In the genomic region with DNA sequence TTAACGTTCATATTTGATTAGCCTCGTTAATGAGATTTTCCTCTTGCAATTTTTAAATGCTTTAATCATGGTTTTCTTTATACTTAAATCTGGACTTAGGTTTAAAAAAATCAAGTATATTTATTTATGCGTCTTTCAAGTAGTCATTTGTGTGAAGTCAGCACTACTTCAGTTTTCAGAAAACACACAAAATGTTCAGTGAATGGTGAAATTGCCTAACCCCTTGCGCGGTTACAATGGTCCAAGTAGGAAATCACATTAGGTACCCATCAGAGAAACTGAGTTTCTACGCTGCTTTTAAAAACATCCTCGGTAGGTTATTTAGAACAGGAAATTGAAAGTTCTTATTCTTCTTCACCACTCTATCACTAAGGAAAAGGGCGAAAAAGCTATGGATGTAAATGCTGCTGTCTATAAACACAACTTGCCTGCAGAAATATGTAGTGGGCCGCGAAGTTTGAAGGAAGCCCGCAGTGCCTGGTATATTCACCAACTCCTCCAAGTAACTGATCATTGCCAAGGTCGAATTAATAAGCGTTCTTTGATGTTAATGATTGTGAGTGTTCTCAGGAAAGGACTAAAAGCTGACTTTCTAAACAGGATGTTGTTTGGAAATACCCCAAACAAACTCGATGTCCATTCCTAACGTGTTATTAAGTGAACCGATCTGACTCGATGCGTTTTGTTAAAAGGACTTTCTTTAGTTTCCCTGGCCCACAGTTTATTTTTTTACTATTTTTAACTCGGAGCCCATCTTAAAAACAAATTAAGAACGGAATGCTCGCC, we compare ENCODE assay signal across 8 cellular contexts. TPM values are rescaled to one million over a fixed set of nuclear protein-coding genes. Genes with fewer than 3 reads are reported as not detected.
DNase-seq lines count a peak whose midpoint lies in the region; ATAC-seq, FAIRE-seq and TF ChIP-seq lines count a peak whose summit lies in the region.

No MANE protein-coding gene starts in this region.

- no peak for TF ChIP-seq POLR2A in adrenal gland (IDR thresholded peaks at IDR 0.05)

- H3K27ac Mint-ChIP-seq in Calu3 (ENCODE audit: unreplicated experiment): peak overlapping the region; percentile 79

- H3K9me3 ChIP-seq in adrenal gland (replicated peaks in 1 of 3): no peaks in the 10 kb centered on the region

- H3K27me3 Mint-ChIP-seq in Calu3 (ENCODE audit: unreplicated experiment): no peaks in the 10 kb centered on the region

- no peak for ATAC-seq in HG03135 (IDR thresholded peaks at IDR 0.05; ENCODE audit: unreplicated experiment)

- H3K4me1 ChIP-seq in adrenal gland (replicated peaks in 1 of 2): peaks cover 26 to 41% of the 10 kb centered on the region in 2 donors

- CTCF ChIA-PET in Calu3 (lab: Charles Lee): interaction anchor here (1.0 to 2.8 kb wide), 3 partner anchors 8 to 44 kb away, joined by 4 to 10 read pairs (median 9); no protein-coding TSS in a partner anchor

- peaks cover 23% of the 10 kb centered on the region for H3K4me1 Mint-ChIP-seq in Calu3 (ENCODE audit: low read depth, unreplicated experiment)

- FAIRE-seq in islet of Langerhans (lab: Jason Lieb, UNC): peak; percentile 17

- peak overlapping the region; percentile 90 for H3K4me3 Mint-ChIP-seq in Calu3 (ENCODE audit: low read depth, unreplicated experiment)

- no peaks in the 10 kb centered on the region for H3K36me3 ChIP-seq in adrenal gland (replicated peaks in 1 of 2)

- no peaks in the 10 kb centered on the region for H3K27me3 ChIP-seq in adrenal gland

- no peak for TF ChIP-seq CTCF in Calu3 (IDR thresholded peaks at IDR 0.05; ENCODE audit: unreplicated experiment)
- TF ChIP-seq CTCF in adrenal gland (IDR thresholded peaks at IDR 0.05): no peak

- H3K27ac ChIP-seq in adrenal gland: peak overlapping the region; percentile 88 to 100 (median 98)

- no peaks in the 10 kb centered on the region for H3K9me3 Mint-ChIP-seq in Calu3 (ENCODE audit: low read depth, unreplicated experiment)

- intact Hi-C loops in Calu3 (cut with micrococcal nuclease; ENCODE audit: unreplicated experiment): loop anchor here (5.0 kb wide), 1 partner anchor 39 kb away; no protein-coding TSS in a partner anchor
- intact Hi-C loops in adrenal gland (cut with DNase I): loop anchor here in 1 of 2 donors (5.0 kb wide), 1 partner anchor 44 kb away; no protein-coding TSS in a partner anchor

- no peak for DNase-seq in Calu3
- DNase-seq in Kasumi-1 (lab: John Stamatoyannopoulos, UW): peak; percentile 41 to 57
- DNase-seq in adrenal gland: peak in 1 of 7 donors; percentile 16
- DNase-seq in stromal cell of bone marrow (ENCODE audit: low read depth): peak; percentile 6
- DNase-seq in NOMO-1 treated with dmso at 0.1 percent for 144 hours (lab: John Stamatoyannopoulos, UW; ENCODE audit: unreplicated experiment): no peak
- DNase-seq in mesenteric fat pad (ENCODE audit: low spot score): no peak

- H3K36me3 Mint-ChIP-seq in Calu3 (ENCODE audit: insufficient read depth, unreplicated experiment): peaks cover 20% of the 10 kb centered on the region

- 5 to 7% (median 5%) methylated on average over 21 of the region's 21 CpGs for WGBS in adrenal gland, 4 donors

- peak overlapping the region; percentile 42 to 92 (median 68) for H3K4me3 ChIP-seq in adrenal gland

- TSS peak; percentile 75 for BruUV-seq in Calu3 (replicated peaks; lab: Mats Ljungman, UMichigan)

RNA-seq across cellular contexts. Expression of a gene that starts 1.0 kb away (rescaled TPM):
- 76.1 and 88.3 TPM in 2 replicates for total RNA-seq in Calu3 (2022)
- 100 to 1,000 TPM in 3 of 8 donors, 10 to 100 TPM in 5; 58.3 to 107 (median 94.3) TPM for total RNA-seq in adrenal gland
- 10 to 100 TPM; 25.0 to 90.3 (median 31.6) TPM for polyA plus RNA-seq in adrenal gland
- total RNA-seq in mesenteric fat pad: 70.8 TPM

Comparison
In these comparisons a context has a peak if more than half of its experiments do, and no peak if none do; other contexts are left out.
1. DNase-seq: peak in Kasumi-1 (2 of 2) and stromal cell of bone marrow (single experiment); none in Calu3 (single experiment), NOMO-1 treated with dmso at 0.1 percent for 144 hours (single experiment) and mesenteric fat pad (single experiment).